17 cellular contexts compared by ENCODE assay signal in genomic region chr7:71777278-71777677, GRCh38.
DNase-seq lines count a peak whose midpoint lies in the region; TF ChIP-seq lines count a peak whose summit lies in the region.
"Had no signal": no experiment of that assay in that cellular context is flagged by ENCODE, and none has a peak within 500 bp of the region (broad histone marks: within the 10 kb centered on the region; RNA-seq: fewer than 3 reads in every experiment).

No MANE protein-coding gene starts in this region.

- H3K4me1 ChIP-seq in right atrium auricular region: no peaks in the 10 kb centered on the region
- peaks cover 4% of the 10 kb centered on the region for H3K4me1 ChIP-seq in smooth muscle cell (ENCODE audit: low read depth)
- H3K4me1 ChIP-seq: A549, Caco-2 had no signal

- no peak overlapping the region for H3K4me2 ChIP-seq in smooth muscle cell
- H3K4me2 ChIP-seq: A549; BLaER1 treated with 17β-estradiol and CSF1 and Interleukin-3, amounts not matched to agents 10 nM and 100 nM had no signal

- 95% methylated on average over 8 of the region's 8 CpGs for WGBS in smooth muscle cell (ENCODE audit: low lambda C conversion rate)

- H3K27me3 ChIP-seq in right atrium auricular region: no peaks in the 10 kb centered on the region
- peaks cover 10% of the 10 kb centered on the region for H3K27me3 ChIP-seq in smooth muscle cell (ENCODE audit: low read depth)
- H3K27me3 ChIP-seq: BLaER1 treated with 17β-estradiol and CSF1 and Interleukin-3, amounts not matched to agents 10 nM and 100 nM had no signal

- no peak overlapping the region for H3K9ac ChIP-seq in smooth muscle cell (ENCODE audit: low read depth)
- H3K9ac ChIP-seq: BLaER1 treated with 17β-estradiol and CSF1 and Interleukin-3, amounts not matched to agents 10 nM and 100 nM had no signal

- H3K9me3 ChIP-seq in right atrium auricular region: no peaks in the 10 kb centered on the region
- no peaks in the 10 kb centered on the region for H3K9me3 ChIP-seq in smooth muscle cell (replicated peaks; ENCODE audit: low read depth)

- H3K27ac ChIP-seq in right atrium auricular region: no peak overlapping the region
- no peak overlapping the region for H3K27ac ChIP-seq in smooth muscle cell (ENCODE audit: low read depth)
- H3K27ac ChIP-seq: 22Rv1; A549; BLaER1 treated with 17β-estradiol and CSF1 and Interleukin-3, amounts not matched to agents 10 nM and 100 nM; C4-2B had no signal

- H3F3A ChIP-seq in smooth muscle cell (ENCODE audit: low read depth): no peaks in the 10 kb centered on the region

- DNase-seq in right atrium auricular region (ENCODE audit: low spot score) (peak; percentile 21), cardiac septum (ENCODE audit: low spot score) (no peak), mesenteric fat pad (ENCODE audit: low spot score) (peak; percentile 67), ureter (ENCODE audit: low spot score) (peak; percentile 13), smooth muscle cell (lab: John Stamatoyannopoulos, UW; ENCODE audit: unreplicated experiment) (no peak), posterior cingulate gyrus (no peak)
- DNase-seq: AML-193; Caco-2; Calu3; CD4-positive, alpha-beta T cell; CD8-positive, alpha-beta T cell; DMS79 treated with DMSO at 0.1 percent for 48 hours had no signal

- H3K4me3 ChIP-seq in right atrium auricular region: no peak overlapping the region
- no peak overlapping the region for H3K4me3 ChIP-seq in smooth muscle cell
- H3K4me3 ChIP-seq: A549; BLaER1 treated with 17β-estradiol and CSF1 and Interleukin-3, amounts not matched to agents 10 nM and 100 nM; GM12878 had no signal

- no peaks in the 10 kb centered on the region for H3K79me2 ChIP-seq in smooth muscle cell (ENCODE audit: low read depth)

- no peaks in the 10 kb centered on the region for H4K20me1 ChIP-seq in smooth muscle cell (ENCODE audit: low read depth)
- H4K20me1 ChIP-seq: BLaER1 treated with 17β-estradiol and CSF1 and Interleukin-3, amounts not matched to agents 10 nM and 100 nM had no signal

- intact Hi-C loops in cardiac septum (cut with DNase I) (no loop called here), posterior cingulate gyrus (cut with DNase I) (no loop called here)

- no peak overlapping the region for H2AFZ ChIP-seq in smooth muscle cell (ENCODE audit: low read depth)

- no peak for TF ChIP-seq CTCF in right atrium auricular region (IDR thresholded peaks at IDR 0.05)
- no peak for TF ChIP-seq CTCF in smooth muscle cell (IDR thresholded peaks at IDR 0.05; ENCODE audit: borderline replicate concordance, insufficient read depth, poor library complexity, severe bottlenecking)

- H3K36me3 ChIP-seq in right atrium auricular region (no peaks in the 10 kb centered on the region), smooth muscle cell (ENCODE audit: low read depth) (no peaks in the 10 kb centered on the region)
- H3K36me3 ChIP-seq: BLaER1 treated with 17β-estradiol and CSF1 and Interleukin-3, amounts not matched to agents 10 nM and 100 nM had no signal

Comparison
In these comparisons a context has a peak if more than half of its experiments do, and no peak if none do; other contexts are left out.
1. DNase-seq: peak in right atrium auricular region (single experiment), mesenteric fat pad (single experiment) and ureter (single experiment); none in cardiac septum (single experiment), smooth muscle cell (single experiment) and posterior cingulate gyrus (0 of 10).